Comparison of ENCODE assay signal across 28 cellular contexts in the genomic region with DNA sequence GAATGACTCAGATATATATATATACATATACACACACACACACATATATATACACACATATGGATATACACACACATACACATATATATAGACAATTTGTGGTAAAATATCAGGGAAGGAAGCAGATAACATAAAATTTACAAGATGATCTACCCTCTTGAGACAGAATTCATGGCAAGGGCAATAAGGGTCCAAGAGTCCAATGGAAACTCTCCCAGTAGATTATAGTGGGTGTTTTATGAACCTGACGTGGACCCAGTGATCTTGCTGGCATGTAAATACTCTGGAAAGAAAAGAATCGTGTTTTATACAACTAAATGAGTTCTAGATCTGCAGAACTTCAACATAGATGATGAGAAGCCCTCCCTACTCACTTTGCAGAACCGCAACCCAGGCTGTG.
"Had no signal": no experiment of that assay in that cellular context is flagged by ENCODE, and none has a peak within 500 bp of the region (broad histone marks: within the 10 kb centered on the region; RNA-seq: fewer than 3 reads in every experiment).

No MANE protein-coding gene starts in this region.

- ATAC-seq: natural killer cell; psoas muscle; right cardiac atrium; right lobe of liver; stimulated activated memory B cell treated with anti-CD40 and anti-IgM and Interleukin-4, amounts not matched to agents 10 μg/mL and 1 μg/mL and 100 μg/mL, for 72 hours; stimulated activated naive CD8-positive, alpha-beta T cell treated with anti-CD3 and anti-CD28 coated beads, Interleukin-15, amount 100 ng/mL, for 72 hours; stimulated activated naive CD8-positive, alpha-beta T cell treated with anti-CD3 and anti-CD28 coated beads, Interleukin-15, Interleukin-2, amounts not matched to agents 100 U/mL and 50 U/mL, for 24 hours; upper lobe of right lung had no signal

- H3K27me3 ChIP-seq: neural progenitor cell, ovary, right lobe of liver, sigmoid colon, spleen, suprapubic skin, testis, tibial artery, transverse colon, upper lobe of right lung, uterus had no signal

- H2AFZ ChIP-seq: neural progenitor cell, parathyroid adenoma had no signal

- H3K4me2 ChIP-seq: neural progenitor cell, smooth muscle cell had no signal

- H3K9ac ChIP-seq: neural progenitor cell, parathyroid adenoma had no signal

- H3K9me3 ChIP-seq: ovary, testis had no signal

- H3K36me3 ChIP-seq: ovary, sigmoid colon, suprapubic skin, upper lobe of right lung, uterus had no signal

- DNase-seq: natural killer cell; occipital lobe; ovary; posterior cingulate gyrus; psoas muscle; right cardiac atrium; right lobe of liver; sigmoid colon; spleen; stimulated activated CD4-positive, alpha-beta T cell treated with anti-CD3 and anti-CD28 coated beads, Interleukin-12 subunit alpha, Interleukin-12 subunit beta, amount 100 ng/mL, for 4 hours; stimulated activated CD4-positive, alpha-beta T cell treated with anti-CD3 and anti-CD28 coated beads, Interleukin-1b, Interleukin-23, amount 100 ng/mL, for 48 hours; stimulated activated CD4-positive, alpha-beta T cell treated with anti-CD3 and anti-CD28 coated beads, Interleukin-4, amount 100 ng/mL, for 1 hour; stimulated activated CD4-positive, alpha-beta T cell treated with anti-CD3 and anti-CD28 coated beads, Interleukin-4, amount 100 ng/mL, for 4 hours; stimulated activated CD8-positive, alpha-beta memory T cell treated with anti-CD3 and anti-CD28 coated beads, Interleukin-4, amount 100 ng/mL, for 48 hours; stimulated activated naive CD4-positive, alpha-beta T cell; stimulated activated naive CD8-positive, alpha-beta T cell treated with anti-CD3 and anti-CD28 coated beads, Interleukin-15, amount 100 ng/mL, for 72 hours; stimulated activated naive CD8-positive, alpha-beta T cell treated with anti-CD3 and anti-CD28 coated beads, Interleukin-15, Interleukin-2, amounts not matched to agents 100 U/mL and 50 U/mL, for 24 hours; substantia nigra; testis; tibial artery; transverse colon; upper lobe of right lung; uterus had no signal

- H3K4me1 ChIP-seq: parathyroid adenoma, psoas muscle, right lobe of liver, sigmoid colon, spleen, suprapubic skin, testis, tibial artery, transverse colon, upper lobe of right lung, uterus had no signal

- H3K4me3 ChIP-seq: neural progenitor cell, ovary, psoas muscle, right lobe of liver, sigmoid colon, smooth muscle cell, spleen, suprapubic skin, testis, tibial artery, transverse colon, upper lobe of right lung, uterus had no signal

- H3K27ac ChIP-seq: neural progenitor cell, ovary, parathyroid adenoma, psoas muscle, right lobe of liver, sigmoid colon, spleen, suprapubic skin, testis, tibial artery, upper lobe of right lung, uterus had no signal

- H3K79me2 ChIP-seq: parathyroid adenoma had no signal
